In genomic region chr6:56509031-56509430, GRCh38 we compare ENCODE assay signal across 18 cellular contexts.
DNase-seq lines count a peak whose midpoint lies in the region; ATAC-seq and TF ChIP-seq lines count a peak whose summit lies in the region.
"Had no signal": no experiment of that assay in that cellular context is flagged by ENCODE, and none has a peak within 500 bp of the region (broad histone marks: within the 10 kb centered on the region; RNA-seq: fewer than 3 reads in every experiment).

No MANE protein-coding gene starts in this region.

- H3K27me3 Mint-ChIP-seq in Calu3 (ENCODE audit: unreplicated experiment), result no peaks in the 10 kb centered on the region

- CTCF ChIA-PET in Calu3 (lab: Charles Lee), result no interaction called here

- DNase-seq in heart right ventricle (no peak), Right ventricle myocardium superior (no peak), esophagus muscularis mucosa (ENCODE audit: extremely low spot score) (no peak), sigmoid colon (no peak), uterus (no peak), NCI-H524 (lab: John Stamatoyannopoulos, UW) (no peak), Calu3 (no peak)
- DNase-seq: 8988T, DMS79 treated with DMSO at 0.1 percent for 48 hours, KBM-7, MV-4-11, NCI-H1417, NCI-H187 treated with DMSO at 0.1 percent for 48 hours, NCI-H2227 treated with DMSO at 0.1 percent for 48 hours, NCI-H510A treated with DMSO at 0.1 percent for 48 hours had no signal

- H3K36me3 Mint-ChIP-seq in Calu3 (ENCODE audit: insufficient read depth, unreplicated experiment), result peaks cover 26% of the 10 kb centered on the region

- H3K9me3 ChIP-seq in heart right ventricle, result no peaks in the 10 kb centered on the region
- no peaks in the 10 kb centered on the region for H3K9me3 ChIP-seq in esophagus muscularis mucosa
- no peaks in the 10 kb centered on the region for H3K9me3 ChIP-seq in sigmoid colon
- no peaks in the 10 kb centered on the region for H3K9me3 ChIP-seq in uterus

- no peak for TF ChIP-seq POLR2A in esophagus muscularis mucosa (IDR thresholded peaks at IDR 0.05; ENCODE audit: low read depth)
- no peak for TF ChIP-seq POLR2A in sigmoid colon (IDR thresholded peaks at IDR 0.05)
- no peak for TF ChIP-seq POLR2A in uterus (IDR thresholded peaks at IDR 0.05)

- no peak overlapping the region for H3K4me3 Mint-ChIP-seq in Calu3 (ENCODE audit: low read depth, unreplicated experiment)
- H3K4me3 Mint-ChIP-seq: CD14-positive monocyte had no signal

- intact Hi-C loops in heart right ventricle (cut with DNase I) (no loop called here), Right ventricle myocardium superior (cut with DNase I) (no loop called here), esophagus muscularis mucosa (cut with DNase I) (no loop called here), sigmoid colon (cut with DNase I) (loop anchor here (5.0 kb wide), 1 partner anchor 33 kb away; no protein-coding TSS in a partner anchor), uterus (cut with DNase I; ENCODE audit: low total_unique reads) (no loop called here), Calu3 (cut with micrococcal nuclease; ENCODE audit: unreplicated experiment) (no loop called here)

- no peak for TF ChIP-seq EP300 in esophagus muscularis mucosa (IDR thresholded peaks at IDR 0.05)
- no peak for TF ChIP-seq EP300 in sigmoid colon (IDR thresholded peaks at IDR 0.05)

- H3K27ac ChIP-seq in heart right ventricle, result peak overlapping the region in 9 of 10 donors; percentile 8 to 81 (median 72)
- peak overlapping the region; percentile 73 to 88 (median 76) for H3K27ac ChIP-seq in esophagus muscularis mucosa (replicated peaks in 1 of 4)
- H3K27ac ChIP-seq in sigmoid colon, result peak overlapping the region; percentile 72 to 96 (median 84)
- H3K27ac ChIP-seq in uterus, result peak overlapping the region; percentile 78 to 100

- H3K27me3 ChIP-seq in heart right ventricle, result no peaks in the 10 kb centered on the region
- no peaks in the 10 kb centered on the region for H3K27me3 ChIP-seq in esophagus muscularis mucosa
- H3K27me3 ChIP-seq in sigmoid colon, result no peaks in the 10 kb centered on the region
- H3K27me3 ChIP-seq in uterus, result no peaks in the 10 kb centered on the region

- H3K9me3 Mint-ChIP-seq in Calu3 (ENCODE audit: low read depth, unreplicated experiment), result no peaks in the 10 kb centered on the region
- H3K9me3 Mint-ChIP-seq: CD14-positive monocyte had no signal

- 64 to 74% methylated on average over 3 of the region's 3 CpGs for WGBS in heart right ventricle, 2 donors
- WGBS in esophagus muscularis mucosa, result 67% methylated on average over 3 of the region's 3 CpGs
- WGBS in sigmoid colon, 2 donors, result 93 to 96% methylated on average over 3 of the region's 3 CpGs

- BruUV-seq in Calu3 (replicated peaks; lab: Mats Ljungman, UMichigan), result no TSS peak

- TF ChIP-seq CTCF in heart right ventricle (IDR thresholded peaks at IDR 0.05), result no peak
- TF ChIP-seq CTCF in esophagus muscularis mucosa (IDR thresholded peaks at IDR 0.05), result no peak
- TF ChIP-seq CTCF in sigmoid colon (IDR thresholded peaks at IDR 0.05), result no peak
- TF ChIP-seq CTCF in uterus (IDR thresholded peaks at IDR 0.05), result no peak
- TF ChIP-seq CTCF in Calu3 (IDR thresholded peaks at IDR 0.05; ENCODE audit: unreplicated experiment), result no peak

- H3K4me1 Mint-ChIP-seq in Calu3 (ENCODE audit: low read depth, unreplicated experiment), result peaks cover 13% of the 10 kb centered on the region
- H3K4me1 Mint-ChIP-seq: CD14-positive monocyte had no signal

- H3K36me3 ChIP-seq in heart right ventricle (peaks cover 0 to 95% (median 23%) of the 10 kb centered on the region in 9 donors), esophagus muscularis mucosa (peaks cover 5 to 52% (median 25%) of the 10 kb centered on the region in 4 donors), sigmoid colon (peaks cover 7 to 87% (median 18%) of the 10 kb centered on the region in 4 donors), uterus (no peaks in the 10 kb centered on the region)

- H3K4me3 ChIP-seq in heart right ventricle (no peak overlapping the region), esophagus muscularis mucosa (no peak overlapping the region), sigmoid colon (no peak overlapping the region), uterus (no peak overlapping the region)

- H3K27ac Mint-ChIP-seq in Calu3 (ENCODE audit: unreplicated experiment), result no peak overlapping the region
- H3K27ac Mint-ChIP-seq: CD14-positive monocyte had no signal

- ATAC-seq in heart right ventricle, result peak in 1 of 8 donors; percentile 30
- ATAC-seq in Right ventricle myocardium superior (ENCODE audit: poor library complexity), result no peak
- ATAC-seq in HG03354 (IDR thresholded peaks at IDR 0.05; ENCODE audit: poor library complexity, severe bottlenecking, unreplicated experiment), result no peak
- ATAC-seq: HepG2 had no signal

- H3K4me1 ChIP-seq in heart right ventricle (peaks cover 0 to 88% (median 58%) of the 10 kb centered on the region in 9 donors), esophagus muscularis mucosa (peaks cover 40 to 92% (median 89%) of the 10 kb centered on the region in 4 donors), sigmoid colon (peaks cover 0 to 96% (median 78%) of the 10 kb centered on the region in 4 donors), uterus (peaks cover 12 to 21% of the 10 kb centered on the region in 2 donors)
